ENCODE assay signal across 22 cellular contexts in genomic region chr21:40845621-40846020, GRCh38. TPM values are rescaled to one million over a fixed set of nuclear protein-coding genes. Genes with fewer than 3 reads are reported as not detected.
DNase-seq lines count a peak whose midpoint lies in the region; ATAC-seq and TF ChIP-seq lines count a peak whose summit lies in the region.
"Had no signal": no experiment of that assay in that cellular context is flagged by ENCODE, and none has a peak within 500 bp of the region (broad histone marks: within the 10 kb centered on the region; RNA-seq: fewer than 3 reads in every experiment).

No MANE protein-coding gene starts in this region.

- H3K4me3 Mint-ChIP-seq in type B pancreatic cell = peak overlapping the region; percentile 67
- H3K4me3 Mint-ChIP-seq: CD8-positive, alpha-beta T cell; memory B cell; stimulated activated effector memory CD8-positive, alpha-beta T cell treated with anti-CD3 and anti-CD28 coated beads, Interleukin-12 subunit alpha, Interleukin-12 subunit beta, amount 100 ng/mL, for 72 hours; T-helper 17 cell had no signal

- peaks cover 66% of the 10 kb centered on the region for H3K27me3 Mint-ChIP-seq in type B pancreatic cell

- no peak overlapping the region for H3K27ac ChIP-seq in RWPE1
- H3K27ac ChIP-seq: ovary, thoracic aorta had no signal

- TF ChIP-seq CTCF in RWPE1 (conservative IDR thresholded peaks at IDR 0.05; ENCODE audit: low read depth) = no peak
- no peak for TF ChIP-seq CTCF in type B pancreatic cell (conservative IDR thresholded peaks at IDR 0.05)

- POLR2A ChIA-PET in RWPE1 (lab: Yijun Ruan, JAX; ENCODE audit: low non-redundant PET) = no interaction called here

- CTCF ChIA-PET in RWPE1 (lab: Yijun Ruan, JAX) = interaction anchor here (0.6 kb wide), 2 partner anchors 14 to 106 kb away, joined by 4 to 8 read pairs; no protein-coding TSS in a partner anchor

- peaks cover 18% of the 10 kb centered on the region for H3K4me1 Mint-ChIP-seq in type B pancreatic cell (ENCODE audit: unreplicated experiment)
- H3K4me1 Mint-ChIP-seq: memory B cell; stimulated activated effector memory CD8-positive, alpha-beta T cell treated with anti-CD3 and anti-CD28 coated beads, Interleukin-12 subunit alpha, Interleukin-12 subunit beta, amount 100 ng/mL, for 72 hours; T-helper 17 cell had no signal

- peak; percentile 83 for ATAC-seq in esophagus mucosa
- ATAC-seq in GM18519 (IDR thresholded peaks at IDR 0.05; ENCODE audit: low FRiP score, unreplicated experiment) = no peak
- no peak for ATAC-seq in HG02870 (IDR thresholded peaks at IDR 0.05; ENCODE audit: unreplicated experiment)
- ATAC-seq: CD8-positive, alpha-beta T cell; sciatic nerve; stimulated activated effector memory CD8-positive, alpha-beta T cell treated with anti-CD3 and anti-CD28 coated beads, Interleukin-12 subunit alpha, Interleukin-12 subunit beta, amount 100 ng/mL, for 72 hours; T-helper 17 cell had no signal

- no peaks in the 10 kb centered on the region for H3K9me3 Mint-ChIP-seq in type B pancreatic cell
- H3K9me3 Mint-ChIP-seq: CD8-positive, alpha-beta T cell had no signal

- H3K27ac Mint-ChIP-seq in type B pancreatic cell = no peak overlapping the region
- H3K27ac Mint-ChIP-seq: CD8-positive, alpha-beta T cell; memory B cell; stimulated activated effector memory CD8-positive, alpha-beta T cell treated with anti-CD3 and anti-CD28 coated beads, Interleukin-12 subunit alpha, Interleukin-12 subunit beta, amount 100 ng/mL, for 72 hours; T-helper 17 cell had no signal

- H3K36me3 Mint-ChIP-seq in type B pancreatic cell = no peaks in the 10 kb centered on the region
- H3K36me3 Mint-ChIP-seq: CD8-positive, alpha-beta T cell; memory B cell; stimulated activated effector memory CD8-positive, alpha-beta T cell treated with anti-CD3 and anti-CD28 coated beads, Interleukin-12 subunit alpha, Interleukin-12 subunit beta, amount 100 ng/mL, for 72 hours had no signal

- DNase-seq in NOMO-1 treated with DMSO at 0.1 percent for 48 hours (lab: John Stamatoyannopoulos, UW; ENCODE audit: unreplicated experiment) (peak; percentile 24), NOMO-1 treated with dmso at 0.1 percent for 144 hours (lab: John Stamatoyannopoulos, UW; ENCODE audit: unreplicated experiment) (no peak), RWPE1 (ENCODE audit: low spot score) (peak; percentile 62), type B pancreatic cell (ENCODE audit: extremely low spot score, unreplicated experiment) (no peak), 8988T (no peak)
- DNase-seq: activated naive CD4-positive, alpha-beta T cell treated with Interleukin-2 at 50 U/mL for 16 hours; activated T-cell treated with anti-CD3 and anti-CD28 coated beads for 4 hours; aorta; CD8-positive, alpha-beta T cell; hypothalamus; kidney; ovary; SHP77 treated with DMSO at 0.1 percent for 48 hours; T-helper 17 cell had no signal

RNA-seq across cellular contexts. Expression of gene DSCAM, which starts 1.3 kb away (rescaled TPM):
- not detected for total RNA-seq in esophagus mucosa
- 1.4 and 1.9 TPM in 2 replicates for total RNA-seq in type B pancreatic cell (ENCODE audit: low replicate concordance)
- total RNA-seq: aorta; CD8-positive, alpha-beta T cell; fibroblast of villous mesenchyme; kidney; T-helper 17 cell; thoracic aorta had no signal

Comparison
In these comparisons a context has a peak if more than half of its experiments do, and no peak if none do; other contexts are left out.
1. DNase-seq: peak in NOMO-1 treated with DMSO at 0.1 percent for 48 hours (single experiment) and RWPE1 (single experiment); none in NOMO-1 treated with dmso at 0.1 percent for 144 hours (single experiment), type B pancreatic cell (single experiment) and 8988T (single experiment).